ENCODE assay signal across 9 cellular contexts in genomic region chr10:3787001-3787400, GRCh38. TPM values are rescaled to one million over a fixed set of nuclear protein-coding genes. Genes with fewer than 3 reads are reported as not detected.
DNase-seq lines count a peak whose midpoint lies in the region; ATAC-seq and TF ChIP-seq lines count a peak whose summit lies in the region.
"Had no signal": no experiment of that assay in that cellular context is flagged by ENCODE, and none has a peak within 500 bp of the region (broad histone marks: within the 10 kb centered on the region; RNA-seq: fewer than 3 reads in every experiment).

No MANE protein-coding gene starts in this region.

- H3K27ac ChIP-seq in GM23338 (ENCODE audit: low read depth): no peak overlapping the region
- peak overlapping the region in 3 of 4 donors; percentile 99 to 100 (median 100) for H3K27ac ChIP-seq in gastroesophageal sphincter
- H3K27ac ChIP-seq in skeletal muscle tissue (ENCODE audit: low read depth, low read length): peak overlapping the region; percentile 100
- no peak overlapping the region for H3K27ac ChIP-seq in OCI-LY7 (ENCODE audit: low read depth, low read length, poor library complexity, severe bottlenecking)

- peaks cover 26% of the 10 kb centered on the region for H3K79me2 ChIP-seq in GM23338 (replicated peaks; ENCODE audit: insufficient read depth)
- peaks cover 33% of the 10 kb centered on the region for H3K79me2 ChIP-seq in OCI-LY7 (ENCODE audit: insufficient read depth, low read depth, low read length)

- WGBS in gastroesophageal sphincter (ENCODE audit: low coverage in 1 of 2), 2 donors: 82 to 93% methylated on average over 3 of the region's 3 CpGs

- H3K4me1 Mint-ChIP-seq in GM23338 (peaks cover 38% of the 10 kb centered on the region), WTC11 (peaks cover 33% of the 10 kb centered on the region)

- peaks cover 29% of the 10 kb centered on the region for H3K27me3 Mint-ChIP-seq in GM23338 (ENCODE audit: insufficient read depth, low read depth, poor library complexity)
- no peaks in the 10 kb centered on the region; the same call in 1 of the 2 replicates for H3K27me3 Mint-ChIP-seq in WTC11 (ENCODE audit: low read depth)

- POLR2A ChIA-PET in WTC11 (lab: Charles Lee): no interaction called here
- POLR2A ChIA-PET in OCI-LY7 (lab: Charles Lee): no interaction called here

- H3K4me2 ChIP-seq in GM23338 (peak overlapping the region; percentile 89), OCI-LY7 (ENCODE audit: low read length) (no peak overlapping the region)

- H3K27ac Mint-ChIP-seq in GM23338 (no peak overlapping the region), WTC11 (peak overlapping the region; percentile 91; the same call in 1 of the 2 replicates)

- CTCF ChIA-PET in WTC11 (lab: Charles Lee) (no interaction called here), OCI-LY7 (lab: Charles Lee; ENCODE audit: unreplicated experiment) (no interaction called here)

- H3K27me3 ChIP-seq in GM23338 (ENCODE audit: insufficient read depth) (0 out of 2 replicates have a peak, but pooled peaks cover 5% of the 10 kb centered on the region), gastroesophageal sphincter (no peaks in the 10 kb centered on the region), skeletal muscle tissue (ENCODE audit: control insufficient read depth in 3 of 3, insufficient read depth in 3 of 3, low read length in 3 of 3) (no peaks in the 10 kb centered on the region)

- H3K36me3 Mint-ChIP-seq in GM23338 (ENCODE audit: low read depth) (peaks cover 13% of the 10 kb centered on the region), WTC11 (peaks cover 8% of the 10 kb centered on the region)

- peak overlapping the region; percentile 96 for H3K4me3 Mint-ChIP-seq in GM23338
- H3K4me3 Mint-ChIP-seq in WTC11: peak overlapping the region; percentile 79

- DNase-seq in GM23338 (ENCODE audit: low spot score): no peak
- no peak for DNase-seq in WTC11 (ENCODE audit: low spot score)
- DNase-seq in cerebellar cortex (ENCODE audit: low spot score): no peak
- no peak for DNase-seq in OCI-LY7 (ENCODE audit: low spot score)
- DNase-seq in retina: no peak
- DNase-seq: stimulated activated CD4-positive, alpha-beta T cell treated with anti-CD3 and anti-CD28 coated beads, Interleukin-4, amount 100 ng/mL, for 4 hours had no signal

- no peaks in the 10 kb centered on the region for H3K9me2 ChIP-seq in GM23338 (ENCODE audit: insufficient read depth)
- H3K9me2 ChIP-seq in OCI-LY7 (ENCODE audit: insufficient read depth, low read length): no peaks in the 10 kb centered on the region

- H3K4me1 ChIP-seq in GM23338 (ENCODE audit: insufficient read depth) (peaks cover 23% of the 10 kb centered on the region), gastroesophageal sphincter (peaks cover 0 to 10% (median 0%) of the 10 kb centered on the region in 3 donors), skeletal muscle tissue (ENCODE audit: control insufficient read depth in 3 of 3, insufficient read depth in 3 of 3, low read length in 3 of 3) (peaks cover 7 to 13% (median 10%) of the 10 kb centered on the region in 3 donors), OCI-LY7 (ENCODE audit: insufficient read depth, low read length, poor library complexity, severe bottlenecking) (peaks cover 15% of the 10 kb centered on the region)

- TF ChIP-seq CTCF in GM23338 (conservative IDR thresholded peaks at IDR 0.05; ENCODE audit: low read depth in 2 of 2): no peak
- TF ChIP-seq CTCF in WTC11 (IDR thresholded peaks at IDR 0.05): no peak
- TF ChIP-seq CTCF in gastroesophageal sphincter (IDR thresholded peaks at IDR 0.05): no peak
- no peak for TF ChIP-seq CTCF in OCI-LY7 (conservative IDR thresholded peaks at IDR 0.05; ENCODE audit: low read length)

- TF ChIP-seq EP300 in gastroesophageal sphincter (IDR thresholded peaks at IDR 0.05): no peak

- peaks cover 0 to 16% (median 0%) of the 10 kb centered on the region in 3 donors for H3K9me3 ChIP-seq in gastroesophageal sphincter
- peaks cover 0 to 2% (median 0%) of the 10 kb centered on the region in 3 donors for H3K9me3 ChIP-seq in skeletal muscle tissue (ENCODE audit: control insufficient read depth in 3 of 3, low read length in 3 of 3)
- peaks cover 9% of the 10 kb centered on the region; the same call in 1 of the 2 replicates for H3K9me3 ChIP-seq in OCI-LY7 (ENCODE audit: low read length)

- H4K20me1 ChIP-seq in GM23338 (replicated peaks; ENCODE audit: insufficient read depth) (peaks cover 14% of the 10 kb centered on the region), OCI-LY7 (ENCODE audit: insufficient read depth, low read length) (peaks cover 24% of the 10 kb centered on the region)

- H2AFZ ChIP-seq in GM23338 (no peak overlapping the region), OCI-LY7 (ENCODE audit: low read length) (no peak overlapping the region)

- BruUV-seq in OCI-LY7 (replicated peaks; lab: Mats Ljungman, UMichigan): no TSS peak

- H3K36me3 ChIP-seq in GM23338 (ENCODE audit: insufficient read depth) (0 out of 2 replicates have a peak, but pooled peaks cover under 1% of the 10 kb centered on the region), gastroesophageal sphincter (no peaks in the 10 kb centered on the region), skeletal muscle tissue (ENCODE audit: control insufficient read depth in 3 of 3, insufficient read depth in 3 of 3, low read length in 3 of 3) (peaks cover 0 to 5% (median under 1%) of the 10 kb centered on the region in 3 donors), OCI-LY7 (ENCODE audit: insufficient read depth, low read length) (peaks cover 22% of the 10 kb centered on the region)

- H3K9ac ChIP-seq in skeletal muscle tissue (ENCODE audit: low read depth in 1 of 3, low read length in 3 of 3): no peak overlapping the region

- H3K4me3 ChIP-seq in GM23338 (peak overlapping the region; percentile 61), gastroesophageal sphincter (no peak overlapping the region), skeletal muscle tissue (ENCODE audit: low read length in 3 of 3) (no peak overlapping the region), OCI-LY7 (ENCODE audit: low read depth, low read length, poor library complexity, severe bottlenecking) (no peak overlapping the region)

- peaks cover 1% of the 10 kb centered on the region; the same call in 1 of the 2 replicates for H3F3A ChIP-seq in GM23338 (replicated peaks; ENCODE audit: low read depth)

- TF ChIP-seq POLR2A in gastroesophageal sphincter (IDR thresholded peaks at IDR 0.05): no peak

- peaks cover 6% of the 10 kb centered on the region for H3K9me3 Mint-ChIP-seq in GM23338
- H3K9me3 Mint-ChIP-seq in WTC11: peaks cover 9% of the 10 kb centered on the region

- no peak for ATAC-seq in GM23338
- no peak for ATAC-seq in WTC11
- ATAC-seq in gastroesophageal sphincter: no peak
- no peak for ATAC-seq in GM18502 (IDR thresholded peaks at IDR 0.05; ENCODE audit: poor library complexity, unreplicated experiment)

- intact Hi-C loops in OCI-LY7 (cut with micrococcal nuclease; ENCODE audit: unreplicated experiment): loop anchor here (10.0 kb wide), 1 partner anchor 348 kb away; no protein-coding TSS in a partner anchor

TF ChIP-seq in GM23338, 12 proteins besides CTCF, POLR2A, EP300 and RAD21 (continues in another document):
- no peak for TF ChIP-seq STAT1 (IDR thresholded peaks at IDR 0.05; ENCODE audit: unreplicated experiment)
- TF ChIP-seq POLR2AphosphoS5 (IDR thresholded peaks at IDR 0.05; ENCODE audit: low read depth): no peak
- TF ChIP-seq EZH2 (IDR thresholded peaks at IDR 0.05; ENCODE audit: low read depth, unreplicated experiment): no peak

TF ChIP-seq in WTC11, 78 proteins besides CTCF, POLR2A, EP300 and RAD21 (continues in another document):
- TF ChIP-seq ZNF263 (CRISPR knock-in tag; IDR thresholded peaks at IDR 0.05; ENCODE audit: low read depth): no peak
- TF ChIP-seq NFE2L1 (CRISPR knock-in tag; IDR thresholded peaks at IDR 0.05): no peak
- TF ChIP-seq TEAD1 (CRISPR knock-in tag; IDR thresholded peaks at IDR 0.05): no peak
- no peak for TF ChIP-seq CBFB (CRISPR knock-in tag; IDR thresholded peaks at IDR 0.05; ENCODE audit: low read depth)
- TF ChIP-seq ATF6 (CRISPR knock-in tag; IDR thresholded peaks at IDR 0.05): no peak
- TF ChIP-seq ZNF671 (CRISPR knock-in tag; IDR thresholded peaks at IDR 0.05): no peak
- TF ChIP-seq ZNF121 (CRISPR knock-in tag; IDR thresholded peaks at IDR 0.05): no peak

RNA-seq across cellular contexts. Expression of gene KLF6, which starts 2.0 kb away (rescaled TPM):
- 18.0 and 19.6 TPM in 2 replicates for total RNA-seq in GM23338 (2014; rRNA removed; shearing (Covaris generic))
- 25.7 and 35.4 TPM in 2 replicates for polyA plus RNA-seq in GM23338 (2016; fragmentation: Nextera tagmentation; extraction: Ambion mirVana)
- total RNA-seq in WTC11 (2021) (25.4 to 27.9 TPM (median 27.3 TPM) in 3 replicates), gastroesophageal sphincter (100 to 1,000 TPM in 2 of 4 donors, 10 to 100 TPM in 2; 90.3 to 113 (median 105) TPM), skeletal muscle tissue (50.6 TPM), OCI-LY7 (2022) (43.0 and 54.0 TPM in 2 replicates)
- total RNA-seq in OCI-LY7 (2014; rRNA removed; shearing (Covaris generic)): 19.2 and 24.0 TPM in 2 replicates

Comparison
In these comparisons a context has a peak if more than half of its experiments do, and no peak if none do; other contexts are left out.
1. H3K27ac ChIP-seq: peak in gastroesophageal sphincter (3 of 4) and skeletal muscle tissue (single experiment); none in GM23338 (single experiment) and OCI-LY7 (single experiment).